In genomic region chr10:99981581-99982199, GRCh38 we compare ENCODE assay signal across 13 cellular contexts. TPM values are rescaled to one million over a fixed set of nuclear protein-coding genes. Genes with fewer than 3 reads are reported as not detected.
A peak's percentile ranks its signal among the peaks of the same experiment; 100 is the strongest.
DNase-seq lines count a peak whose midpoint lies in the region; ATAC-seq and TF ChIP-seq lines count a peak whose summit lies in the region.
"Had no signal": no experiment of that assay in that cellular context is flagged by ENCODE, and none has a peak within 500 bp of the region (broad histone marks: within the 10 kb centered on the region; RNA-seq: fewer than 3 reads in every experiment).

No MANE protein-coding gene starts in this region.

- TF ChIP-seq CTCF in A673 (conservative IDR thresholded peaks at IDR 0.05; ENCODE audit: low read depth, low read length) (no peak), IMR-90 (conservative IDR thresholded peaks at IDR 0.05; ENCODE audit: low read depth, low read length) (no peak), mucosa of descending colon (IDR thresholded peaks at IDR 0.05) (no peak)

- H4K91ac ChIP-seq in IMR-90 (ENCODE audit: insufficient read depth, low read depth, low read length) = peak overlapping the region; percentile 24; the same call in 1 of the 2 replicates

- peak overlapping the region; percentile 5 for H3K18ac ChIP-seq in IMR-90 (ENCODE audit: low read depth, low read length)

- H2BK15ac ChIP-seq in IMR-90 (ENCODE audit: low read depth, low read length) = no peak overlapping the region; the same call in 2 of the 3 replicates

- H3K27me3 ChIP-seq in A673 (replicated peaks; ENCODE audit: insufficient read depth, low read depth, low read length, poor library complexity) (no peaks in the 10 kb centered on the region), IMR-90 (ENCODE audit: control insufficient read depth, insufficient read depth, low read length) (no peaks in the 10 kb centered on the region), adipocyte (replicated peaks; ENCODE audit: control insufficient read depth, insufficient read depth, low read length) (no peaks in the 10 kb centered on the region)
- H3K27me3 ChIP-seq: SJCRH30 had no signal

- CTCF ChIA-PET in A673 (lab: Charles Lee) = no interaction called here
- CTCF ChIA-PET in IMR-90 (lab: Yijun Ruan, JAX) = no interaction called here
- CTCF ChIA-PET in activated CD4-positive, alpha-beta T cell treated with anti-CD3 and anti-CD28 coated beads, Interleukin-2, amount 10 ng/mL, durations not matched to agents 7 days and 5 days (lab: Charles Lee) = interaction anchor here (1.2 kb wide), 1 partner anchor 11 kb away, joined by 3 read pairs; no protein-coding TSS in a partner anchor

- peak overlapping the region; percentile 29; the same call in 1 of the 2 replicates for H3K23ac ChIP-seq in IMR-90 (ENCODE audit: low read depth, low read length)

- no peaks in the 10 kb centered on the region for H3K9me3 ChIP-seq in A673 (ENCODE audit: low read depth, low read length, poor library complexity, severe bottlenecking)
- H3K9me3 ChIP-seq in IMR-90 (ENCODE audit: control insufficient read depth, insufficient read depth, low read length) = no peaks in the 10 kb centered on the region
- no peaks in the 10 kb centered on the region for H3K9me3 ChIP-seq in adipocyte (ENCODE audit: control insufficient read depth, low read length)
- no peaks in the 10 kb centered on the region for H3K9me3 ChIP-seq in mucosa of descending colon
- H3K9me3 ChIP-seq: SJCRH30, thoracic aorta had no signal

- H3K27ac ChIP-seq in A673 (ENCODE audit: low read depth, low read length, poor library complexity, severe bottlenecking) = peak overlapping the region; percentile 52
- no peak overlapping the region for H3K27ac ChIP-seq in IMR-90 (ENCODE audit: insufficient read depth, low read length)
- H3K27ac ChIP-seq: SJCRH30, thoracic aorta had no signal

- BruUV-seq in A673 (replicated peaks; lab: Mats Ljungman, UMichigan) (no TSS peak), IMR-90 (replicated peaks; lab: Mats Ljungman, UMichigan) (no TSS peak)

- H2BK20ac ChIP-seq in IMR-90 (ENCODE audit: low read depth, low read length) = no peak overlapping the region

- no peaks in the 10 kb centered on the region for H3K36me3 ChIP-seq in A673 (ENCODE audit: insufficient read depth, low read length, poor library complexity, severe bottlenecking)
- no peaks in the 10 kb centered on the region for H3K36me3 ChIP-seq in IMR-90 (ENCODE audit: control insufficient read depth, insufficient read depth, low read length)
- peaks cover 11% of the 10 kb centered on the region for H3K36me3 ChIP-seq in adipocyte (ENCODE audit: control insufficient read depth, insufficient read depth, low read length, severe bottlenecking)
- no peaks in the 10 kb centered on the region for H3K36me3 ChIP-seq in mucosa of descending colon (ENCODE audit: low read depth)
- H3K36me3 ChIP-seq: SJCRH30, thoracic aorta had no signal

- TF ChIP-seq POLR2A in IMR-90 (IDR thresholded peaks at IDR 0.05; ENCODE audit: low read depth, low read length) = no peak

- POLR2A ChIA-PET in A673 (lab: Charles Lee; ENCODE audit: low non-redundant PET) = no interaction called here
- POLR2A ChIA-PET in IMR-90 (lab: Charles Lee; ENCODE audit: unreplicated experiment) = no interaction called here
- POLR2A ChIA-PET in activated CD4-positive, alpha-beta T cell treated with anti-CD3 and anti-CD28 coated beads, Interleukin-2, amount 10 ng/mL, durations not matched to agents 7 days and 5 days (lab: Charles Lee) = no interaction called here

- peak overlapping the region; percentile 4; the same call in 1 of the 2 replicates for H2BK120ac ChIP-seq in IMR-90 (ENCODE audit: low read depth, low read length)

- peaks cover 85% of the 10 kb centered on the region for H3K4me1 ChIP-seq in A673 (ENCODE audit: insufficient read depth, low read length, poor library complexity, severe bottlenecking)
- H3K4me1 ChIP-seq in IMR-90 (ENCODE audit: control insufficient read depth, insufficient read depth, low read length) = peaks cover 22% of the 10 kb centered on the region
- peaks cover 75% of the 10 kb centered on the region for H3K4me1 ChIP-seq in adipocyte (ENCODE audit: control insufficient read depth, insufficient read depth, low read length)
- peaks cover 25% of the 10 kb centered on the region for H3K4me1 ChIP-seq in mucosa of descending colon (ENCODE audit: low read depth)

- H3K9ac ChIP-seq in IMR-90 (ENCODE audit: low read depth, low read length) (no peak overlapping the region), adipocyte (ENCODE audit: low read length) (peak overlapping the region; percentile 45)

- no peaks in the 10 kb centered on the region for H3K9me3 Mint-ChIP-seq in memory B cell
- H3K9me3 Mint-ChIP-seq in activated CD4-positive, alpha-beta T cell treated with anti-CD3 and anti-CD28 coated beads, Interleukin-2, amount 10 ng/mL, durations not matched to agents 7 days and 5 days = no peaks in the 10 kb centered on the region

- peak overlapping the region in 1 of 2 experiments; percentile 42; a peak in 2 of 4 replicates for H4K8ac ChIP-seq in IMR-90 (ENCODE audit: low read depth in 2 of 2, low read length in 2 of 2)

- WGBS in IMR-90 (ENCODE audit: extremely low coverage in 2 of 2, insufficient read length in 1 of 2), 2 experiments = 100% methylated on average over 1 of the region's 6 CpGs; no CpG with 5 or more reads in 1 of the 2 experiments

- H2BK5ac ChIP-seq in IMR-90 (ENCODE audit: low read depth, low read length, poor library complexity, severe bottlenecking) = peak overlapping the region; percentile 2

- intact Hi-C loops in A673 (cut with micrococcal nuclease; ENCODE audit: unreplicated experiment) (no loop called here), IMR-90 (cut with micrococcal nuclease) (no loop called here), mucosa of descending colon (cut with DNase I, micrococcal nuclease) (no loop called here)

- no peak overlapping the region for H3K14ac ChIP-seq in IMR-90 (replicated peaks; ENCODE audit: low read depth, low read length)

- in situ Hi-C loops in IMR-90 (cut with MboI; ENCODE audit: low sequenced_read_pairs) = no loop called here

- no peak overlapping the region for H3K56ac ChIP-seq in IMR-90 (ENCODE audit: extremely low read depth, insufficient read depth, low read length)

- H3K4me3 ChIP-seq in A673 (ENCODE audit: low read depth, low read length, poor library complexity, severe bottlenecking) (no peak overlapping the region), IMR-90 (ENCODE audit: insufficient read depth, low read depth, low read length) (no peak overlapping the region), adipocyte (ENCODE audit: low read length) (no peak overlapping the region), mucosa of descending colon (no peak overlapping the region)
- H3K4me3 ChIP-seq: SJCRH30, thoracic aorta had no signal

- no peak overlapping the region for H3K4me2 ChIP-seq in IMR-90 (ENCODE audit: low read depth, low read length)

- peak overlapping the region; percentile 31; the same call in 1 of the 2 replicates for H2AK5ac ChIP-seq in IMR-90 (ENCODE audit: low read depth, low read length)

- H2AK9ac ChIP-seq in IMR-90 (replicated peaks; ENCODE audit: low read depth, low read length, poor library complexity) = no peak overlapping the region

- H3K4ac ChIP-seq in IMR-90 (ENCODE audit: low read depth, low read length) = peak overlapping the region; percentile 33

- peak overlapping the region; percentile 27 for H3K4me3 Mint-ChIP-seq in memory B cell
- no peak overlapping the region for H3K4me3 Mint-ChIP-seq in activated CD4-positive, alpha-beta T cell treated with anti-CD3 and anti-CD28 coated beads, Interleukin-2, amount 10 ng/mL, durations not matched to agents 7 days and 5 days

- no peak for ATAC-seq in IMR-90 (ENCODE audit: low read depth)
- no peak for ATAC-seq in memory B cell (ENCODE audit: low read depth)
- ATAC-seq in mucosa of descending colon = no peak
- ATAC-seq in GM19328 (IDR thresholded peaks at IDR 0.05; ENCODE audit: unreplicated experiment) = no peak

- H2AFZ ChIP-seq in IMR-90 (replicated peaks; ENCODE audit: low read length, poor library complexity) = no peak overlapping the region

- peaks cover 25% of the 10 kb centered on the region for H3K4me1 Mint-ChIP-seq in memory B cell
- H3K4me1 Mint-ChIP-seq in activated CD4-positive, alpha-beta T cell treated with anti-CD3 and anti-CD28 coated beads, Interleukin-2, amount 10 ng/mL, durations not matched to agents 7 days and 5 days = peaks cover 5% of the 10 kb centered on the region

- no peaks in the 10 kb centered on the region for H4K20me1 ChIP-seq in IMR-90 (ENCODE audit: insufficient read depth, low read length)

- peak overlapping the region; percentile 19; the same call in 1 of the 2 replicates for H4K5ac ChIP-seq in IMR-90 (ENCODE audit: low read depth, low read length)

- peaks cover 22 to 78% of the 10 kb centered on the region in 2 experiments for H3K79me1 ChIP-seq in IMR-90 (ENCODE audit: low read depth in 1 of 2, low read length in 2 of 2)

- peaks cover 9% of the 10 kb centered on the region for H3K36me3 Mint-ChIP-seq in memory B cell
- H3K36me3 Mint-ChIP-seq in activated CD4-positive, alpha-beta T cell treated with anti-CD3 and anti-CD28 coated beads, Interleukin-2, amount 10 ng/mL, durations not matched to agents 7 days and 5 days (ENCODE audit: low read depth) = no peaks in the 10 kb centered on the region

- peak; percentile 64 for DNase-seq in A673 (ENCODE audit: low spot score)
- DNase-seq in IMR-90 = no peak
- peak; percentile 47 for DNase-seq in adipocyte (ENCODE audit: low read depth)
- no peak for DNase-seq in memory B cell (ENCODE audit: low spot score in 2 of 2)
- DNase-seq in activated CD4-positive, alpha-beta T cell treated with anti-CD3 and anti-CD28 coated beads, Interleukin-2, amount 10 ng/mL, durations not matched to agents 7 days and 5 days = no peak
- DNase-seq in mucosa of descending colon = no peak
- DNase-seq in SIG-M5 (lab: John Stamatoyannopoulos, UW) = no peak
- DNase-seq: activated CD4-positive, alpha-beta T cell treated with anti-CD3 and anti-CD28 coated beads for 4 hours; activated effector memory CD4-positive, alpha-beta T cell treated with anti-CD3 and anti-CD28 coated beads, Interleukin-2, amount 50 U/mL, for 16 hours; kidney; SJCRH30 had no signal

- TF ChIP-seq RAD21 in IMR-90 (IDR thresholded peaks at IDR 0.05; ENCODE audit: low read length) = no peak

- H3K27ac Mint-ChIP-seq in memory B cell = no peak overlapping the region
- no peak overlapping the region for H3K27ac Mint-ChIP-seq in activated CD4-positive, alpha-beta T cell treated with anti-CD3 and anti-CD28 coated beads, Interleukin-2, amount 10 ng/mL, durations not matched to agents 7 days and 5 days

- H3K9me1 ChIP-seq in IMR-90 (ENCODE audit: insufficient read depth, low read length) = peaks cover 16% of the 10 kb centered on the region

- dilution Hi-C loops in IMR-90 (cut with HindIII; ENCODE audit: low sequenced_read_pairs, unreplicated experiment) = no loop called here

- no peaks in the 10 kb centered on the region for H3K27me3 Mint-ChIP-seq in memory B cell
- H3K27me3 Mint-ChIP-seq in activated CD4-positive, alpha-beta T cell treated with anti-CD3 and anti-CD28 coated beads, Interleukin-2, amount 10 ng/mL, durations not matched to agents 7 days and 5 days = no peaks in the 10 kb centered on the region

RNA-seq across cellular contexts. Expression of gene DNMBP, which starts 28.1 kb away (rescaled TPM):
- total RNA-seq in A673 (2021) = 23.6 and 28.0 TPM in 2 replicates
- 10.9 and 13.6 TPM in 2 replicates for total RNA-seq in IMR-90 (2012; rRNA removed)
- 13.6 and 14.3 TPM in 2 replicates for polyA plus RNA-seq in IMR-90 (2012; rRNA removed)
- polyA plus RNA-seq in IMR-90 (2012; cell fraction: cytosol; rRNA removed) = 6.4 and 7.7 TPM in 2 replicates
- polyA plus RNA-seq in IMR-90 (2012; cell fraction: nucleus; rRNA removed; ENCODE audit: low replicate concordance) = 22.1 and 44.3 TPM in 2 replicates
- 1 to 10 TPM; 2.9 to 3.2 TPM for total RNA-seq in activated CD4-positive, alpha-beta T cell treated with anti-CD3 and anti-CD28 coated beads, Interleukin-2, amount 10 ng/mL, durations not matched to agents 7 days and 5 days
- 10 to 100 TPM; 37.1 to 60.0 (median 48.3) TPM for total RNA-seq in mucosa of descending colon

Comparison
In these comparisons a context has a peak if more than half of its experiments do, and no peak if none do; other contexts are left out.
1. DNase-seq: peak in A673 (single experiment) and adipocyte (single experiment); none in IMR-90 (single experiment), memory B cell (0 of 2), activated CD4-positive, alpha-beta T cell treated with anti-CD3 and anti-CD28 coated beads, Interleukin-2, amount 10 ng/mL, durations not matched to agents 7 days and 5 days (single experiment), mucosa of descending colon (0 of 3) and SIG-M5 (single experiment).